11 cellular contexts compared by ENCODE assay signal in genomic region chr19:49036815-49037214, GRCh38. TPM values are rescaled to one million over a fixed set of nuclear protein-coding genes. Genes with fewer than 3 reads are reported as not detected.
DNase-seq lines count a peak whose midpoint lies in the region; TF ChIP-seq lines count a peak whose summit lies in the region.
"Not testable (repeated sequence)": the region's sequence is repeated elsewhere in the genome, so short reads cannot be mapped to it uniquely, and the experiment has no call there.
"Had no signal": no experiment of that assay in that cellular context is flagged by ENCODE, and none has a peak within 500 bp of the region (broad histone marks: within the 10 kb centered on the region; RNA-seq: fewer than 3 reads in every experiment).

CGB1 (minus strand) TSS chr19:49036895; CDS start chr19:49036711, 184 bp downstream.

- not testable (repeated sequence) for TF ChIP-seq POLR2A in esophagus squamous epithelium (IDR thresholded peaks at IDR 0.05)

- not testable (repeated sequence) for H3K9me3 Mint-ChIP-seq in osteocyte (ENCODE audit: unreplicated experiment)

- 44 to 73% methylated on average over 11 to 18 of the region's 18 CpGs for WGBS in esophagus squamous epithelium, 2 donors

- not testable (repeated sequence) for H3K9me3 ChIP-seq in esophagus squamous epithelium

- H3K27ac Mint-ChIP-seq in osteocyte (ENCODE audit: unreplicated experiment), result not testable (repeated sequence)

- H3K4me3 ChIP-seq in WI38 (ENCODE audit: low read depth, low read length); esophagus squamous epithelium: not testable (repeated sequence)

- DNase-seq in GM10266 (ENCODE audit: extremely low spot score) (peak; percentile 30), LoVo (ENCODE audit: low spot score) (peak; percentile 30), NCI-H82 treated with DMSO at 0.1 percent for 48 hours (lab: John Stamatoyannopoulos, UW; ENCODE audit: unreplicated experiment) (peak; percentile 57)
- DNase-seq in activated naive CD4-positive, alpha-beta T cell treated with Interleukin-2 at 50 U/mL for 16 hours, result peak; percentile 40
- not testable (repeated sequence) for DNase-seq in esophagus squamous epithelium (lab: John Stamatoyannopoulos, UW); osteocyte (ENCODE audit: extremely low spot score, unreplicated experiment)

- not testable (repeated sequence) for H3K4me3 Mint-ChIP-seq in osteocyte (ENCODE audit: unreplicated experiment)

- peak; percentile 95 for TF ChIP-seq CTCF in 22Rv1 (IDR thresholded peaks at IDR 0.05)
- TF ChIP-seq CTCF in GM10266 (IDR thresholded peaks at IDR 0.05; ENCODE audit: control insufficient read depth, insufficient read depth, low read depth, missing control alignments), result peak; percentile 49
- TF ChIP-seq CTCF in WI38 (IDR thresholded peaks at IDR 0.05; ENCODE audit: low read depth, low read length), result peak; percentile 42
- TF ChIP-seq CTCF in esophagus squamous epithelium (IDR thresholded peaks at IDR 0.05), result peak in 5 of 6 experiments; percentile 26 to 56 (median 28)
- TF ChIP-seq CTCF in osteocyte (IDR thresholded peaks at IDR 0.05), result peak; percentile 46

- not testable (repeated sequence) for H3K4me1 ChIP-seq in esophagus squamous epithelium

- not testable (repeated sequence) for H3K4me1 Mint-ChIP-seq in osteocyte (ENCODE audit: unreplicated experiment)

- intact Hi-C loops in esophagus squamous epithelium (cut with DNase I), result not testable (repeated sequence)

- not testable (repeated sequence) for H3K36me3 Mint-ChIP-seq in osteocyte (ENCODE audit: unreplicated experiment)

- not testable (repeated sequence) for H3K36me3 ChIP-seq in esophagus squamous epithelium

- H3K27me3 ChIP-seq in esophagus squamous epithelium, result not testable (repeated sequence)

- H3K27ac ChIP-seq in 22Rv1, esophagus squamous epithelium: not testable (repeated sequence)

- not testable (repeated sequence) for H3K27me3 Mint-ChIP-seq in osteocyte (ENCODE audit: unreplicated experiment)

RNA-seq across cellular contexts. Expression of gene CGB1, which starts in this region (rescaled TPM):
- total RNA-seq in esophagus squamous epithelium (not detected), osteocyte (not detected in 2 replicates)
- total RNA-seq: glomerular endothelial cell, left ventricle myocardium superior, subcutaneous adipose tissue had no signal

Comparison
In these comparisons a context has a peak if more than half of its experiments do, and no peak if none do; other contexts are left out.
1. CTCF ChIP-seq: peak in every context shown above with its lines; median percentile 95 in 22Rv1; 49 in GM10266; 46 in osteocyte; 42 in WI38; 28 in esophagus squamous epithelium.